Comparison of ENCODE assay signal across 8 cellular contexts in genomic region chr4:56410247-56410646, GRCh38. TPM values are rescaled to one million over a fixed set of nuclear protein-coding genes. Genes with fewer than 3 reads are reported as not detected.
A peak's percentile ranks its signal among the peaks of the same experiment; 100 is the strongest.
DNase-seq lines count a peak whose midpoint lies in the region; ATAC-seq and TF ChIP-seq lines count a peak whose summit lies in the region.

No MANE protein-coding gene starts in this region.

- no peak for TF ChIP-seq CTCF in adrenal gland (IDR thresholded peaks at IDR 0.05)
- TF ChIP-seq CTCF in heart left ventricle (IDR thresholded peaks at IDR 0.05), result no peak

- H3K36me3 ChIP-seq in adrenal gland (replicated peaks in 1 of 2) (no peaks in the 10 kb centered on the region), heart left ventricle (peaks cover 0 to 11% (median 0%) of the 10 kb centered on the region in 9 donors)

- ATAC-seq in heart left ventricle, result peak; percentile 81 to 98 (median 96)
- no peak for ATAC-seq in HG03378 (IDR thresholded peaks at IDR 0.05; ENCODE audit: unreplicated experiment)

- H3K27me3 ChIP-seq in adrenal gland (no peaks in the 10 kb centered on the region), heart left ventricle (no peaks in the 10 kb centered on the region)

- peaks cover 7 to 16% of the 10 kb centered on the region in 2 donors for H3K4me1 ChIP-seq in adrenal gland (replicated peaks in 1 of 2)
- peaks cover 0 to 20% (median 7%) of the 10 kb centered on the region in 12 donors for H3K4me1 ChIP-seq in heart left ventricle

- H3K9me3 ChIP-seq in adrenal gland (replicated peaks in 1 of 3) (no peaks in the 10 kb centered on the region), heart left ventricle (no peaks in the 10 kb centered on the region)

- WGBS in adrenal gland, 4 donors, result 6 to 10% (median 9%) methylated on average over 3 of the region's 3 CpGs
- 15 to 24% (median 18%) methylated on average over 3 of the region's 3 CpGs for WGBS in heart left ventricle, 4 donors

- peak overlapping the region in 1 of 4 donors; percentile 39 for H3K4me3 ChIP-seq in adrenal gland
- H3K4me3 ChIP-seq in heart left ventricle, result peak overlapping the region in 11 of 12 donors; percentile 14 to 48 (median 36)

- intact Hi-C loops in adrenal gland (cut with DNase I) (no loop called here), heart left ventricle (cut with DNase I) (loop anchor here in 3 of 10 donors (2.0 to 10.0 kb wide), 4 partner anchors 21 to 395 kb away; partner anchors contain the start of genes AASDH (in 1 of the 3) and PPAT (in 1 of the 3))

- peak overlapping the region in 4 of 5 donors; percentile 42 to 68 (median 64) for H3K27ac ChIP-seq in adrenal gland
- H3K27ac ChIP-seq in heart left ventricle, result peak overlapping the region in 9 of 12 donors; percentile 3 to 71 (median 35)

- DNase-seq in NCI-H526 (lab: John Stamatoyannopoulos, UW), result peak; percentile 48 to 56
- no peak for DNase-seq in NCI-H526 treated with DMSO at 0.1 percent for 48 hours (lab: John Stamatoyannopoulos, UW)
- DNase-seq in NCI-H2107 treated with DMSO at 0.1 percent for 48 hours (lab: John Stamatoyannopoulos, UW; ENCODE audit: unreplicated experiment), result peak; percentile 49
- DNase-seq in adrenal gland, result peak; percentile 36 to 86 (median 80)
- DNase-seq in heart left ventricle, result peak in 2 of 5 donors; percentile 59 to 71
- DNase-seq in pulmonary artery endothelial cell (ENCODE audit: low read depth, low spot score), result peak; percentile 96
- DNase-seq in NCI-H187 (lab: John Stamatoyannopoulos, UW), result no peak

- TF ChIP-seq POLR2A in adrenal gland (IDR thresholded peaks at IDR 0.05) (peak in 1 of 2 donors; percentile 77), heart left ventricle (IDR thresholded peaks at IDR 0.05) (no peak)

RNA-seq across cellular contexts. Expression of gene AASDH, which starts 23.0 kb away (rescaled TPM):
- total RNA-seq in adrenal gland, result 10 to 100 TPM in 7 of 8 donors, 1 to 10 TPM in 1; 2.5 to 19.0 (median 13.6) TPM
- 10 to 100 TPM in 1 of 3 donors, 1 to 10 TPM in 2; 4.6 to 15.0 (median 5.3) TPM for polyA plus RNA-seq in adrenal gland
- total RNA-seq in heart left ventricle, result 10 to 100 TPM in 1 of 9 donors, 1 to 10 TPM in 8; 3.1 to 11.7 (median 5.3) TPM
- polyA plus RNA-seq in heart left ventricle, result 1 to 10 TPM; 2.4 to 3.1 TPM
- 10.5 and 13.7 TPM in 2 replicates for total RNA-seq in pulmonary artery endothelial cell

RNA-seq across cellular contexts. Expression of gene PPAT, which starts 25.2 kb away (rescaled TPM):
- total RNA-seq in adrenal gland (10 to 100 TPM in 4 of 8 donors, 1 to 10 TPM in 4; 6.0 to 18.1 (median 11.5) TPM), heart left ventricle (1 to 10 TPM; 2.1 to 6.5 (median 3.7) TPM), pulmonary artery endothelial cell (22.6 and 29.1 TPM in 2 replicates)
- polyA plus RNA-seq in adrenal gland (10 to 100 TPM in 1 of 3 donors, 1 to 10 TPM in 2; 1.8 to 15.7 (median 2.0) TPM), heart left ventricle (1 to 10 TPM in 1 of 2 donors, under 1 TPM in 1; 0.65 to 5.1 TPM)

RNA-seq across cellular contexts. Expression of gene PAICS, which starts 25.8 kb away (rescaled TPM):
- total RNA-seq in adrenal gland (10 to 100 TPM; 19.4 to 84.2 (median 61.2) TPM), heart left ventricle (10 to 100 TPM; 11.8 to 32.2 (median 26.5) TPM), pulmonary artery endothelial cell (53.5 and 88.0 TPM in 2 replicates)
- polyA plus RNA-seq in adrenal gland (100 to 1,000 TPM in 1 of 3 donors, 10 to 100 TPM in 2; 29.2 to 129 (median 39.2) TPM), heart left ventricle (10 to 100 TPM; 20.4 to 55.5 TPM)

RNA-seq across cellular contexts. Expression of gene SRP72, which starts 57.2 kb away (rescaled TPM):
- total RNA-seq in adrenal gland (100 to 1,000 TPM in 1 of 8 donors, 10 to 100 TPM in 7; 28.0 to 160 (median 66.5) TPM), heart left ventricle (10 to 100 TPM; 35.1 to 66.8 (median 41.7) TPM), pulmonary artery endothelial cell (95.5 and 99.8 TPM in 2 replicates)
- polyA plus RNA-seq in adrenal gland (100 to 1,000 TPM in 1 of 3 donors, 10 to 100 TPM in 2; 32.4 to 207 (median 32.7) TPM), heart left ventricle (10 to 100 TPM; 14.1 to 49.9 TPM)

Comparison
In these comparisons a context has a peak if more than half of its experiments do, and no peak if none do; other contexts are left out.
1. DNase-seq: peak in NCI-H526 (2 of 2), NCI-H2107 treated with DMSO at 0.1 percent for 48 hours (single experiment), adrenal gland (7 of 7) and pulmonary artery endothelial cell (single experiment); none in NCI-H526 treated with DMSO at 0.1 percent for 48 hours (single experiment) and NCI-H187 (0 of 2).